17 cellular contexts compared by ENCODE assay signal in genomic region chr2:120828832-120829632, GRCh38.
DNase-seq lines count a peak whose midpoint lies in the region; ATAC-seq and TF ChIP-seq lines count a peak whose summit lies in the region.
"Had no signal": no experiment of that assay in that cellular context is flagged by ENCODE, and none has a peak within 500 bp of the region (broad histone marks: within the 10 kb centered on the region; RNA-seq: fewer than 3 reads in every experiment).

No MANE protein-coding gene starts in this region.

- no peak overlapping the region for H2AFZ ChIP-seq in mesenchymal stem cell (ENCODE audit: low read depth, low read length)

- no peak overlapping the region for H3K4me3 Mint-ChIP-seq in naive thymus-derived CD4-positive, alpha-beta T cell
- H3K4me3 Mint-ChIP-seq: CD4-positive, CD25-positive, alpha-beta regulatory T cell had no signal

- peak overlapping the region; percentile 61 for H4K8ac ChIP-seq in mesenchymal stem cell (ENCODE audit: low read length)

- H3K4me1 ChIP-seq in mesenchymal stem cell (ENCODE audit: control insufficient read depth, insufficient read depth, low read depth, low read length) = peaks cover 34% of the 10 kb centered on the region
- H3K4me1 ChIP-seq in sigmoid colon = peaks cover 0 to 53% (median 42%) of the 10 kb centered on the region in 4 donors
- no peaks in the 10 kb centered on the region for H3K4me1 ChIP-seq in naive thymus-derived CD4-positive, alpha-beta T cell (ENCODE audit: control insufficient read depth in 2 of 2, insufficient read depth in 2 of 2, low read length in 2 of 2)

- peak overlapping the region in 1 of 2 experiments; percentile 82 for H3K14ac ChIP-seq in mesenchymal stem cell (ENCODE audit: low read length in 2 of 2)

- no peak overlapping the region for H2BK5ac ChIP-seq in mesenchymal stem cell (ENCODE audit: low read depth, low read length, poor library complexity, severe bottlenecking)

- TF ChIP-seq POLR2A in sigmoid colon (IDR thresholded peaks at IDR 0.05) = no peak

- H4K91ac ChIP-seq in mesenchymal stem cell (ENCODE audit: low read length) = peak overlapping the region; percentile 6

- H3K36me3 Mint-ChIP-seq in naive thymus-derived CD4-positive, alpha-beta T cell = no peaks in the 10 kb centered on the region
- H3K36me3 Mint-ChIP-seq: CD4-positive, CD25-positive, alpha-beta regulatory T cell had no signal

- H3K9me3 ChIP-seq in SK-N-MC (ENCODE audit: low read depth, low read length) (no peaks in the 10 kb centered on the region), mesenchymal stem cell (ENCODE audit: control insufficient read depth, low read length) (no peaks in the 10 kb centered on the region), sigmoid colon (no peaks in the 10 kb centered on the region)
- H3K9me3 ChIP-seq in naive thymus-derived CD4-positive, alpha-beta T cell (ENCODE audit: control insufficient read depth in 2 of 3, low read length in 3 of 3) = no peaks in the 10 kb centered on the region
- H3K9me3 ChIP-seq: SJSA1 had no signal

- no peak overlapping the region for H3K4ac ChIP-seq in mesenchymal stem cell (ENCODE audit: low read depth in 1 of 2, low read length in 2 of 2)

- peak overlapping the region in 1 of 2 experiments; percentile 46 for H3K18ac ChIP-seq in mesenchymal stem cell (ENCODE audit: low read depth in 1 of 2, low read length in 2 of 2)

- peaks cover 0 to 1% (median 0%) of the 10 kb centered on the region in 7 donors for H3K4me1 Mint-ChIP-seq in naive thymus-derived CD4-positive, alpha-beta T cell
- H3K4me1 Mint-ChIP-seq: CD4-positive, CD25-positive, alpha-beta regulatory T cell had no signal

- no peaks in the 10 kb centered on the region for H3K27me3 Mint-ChIP-seq in naive thymus-derived CD4-positive, alpha-beta T cell
- H3K27me3 Mint-ChIP-seq: CD4-positive, CD25-positive, alpha-beta regulatory T cell had no signal

- no peak for TF ChIP-seq CTCF in sigmoid colon (IDR thresholded peaks at IDR 0.05)

- no peaks in the 10 kb centered on the region for H3K9me3 Mint-ChIP-seq in naive thymus-derived CD4-positive, alpha-beta T cell

- no peak overlapping the region for H2BK15ac ChIP-seq in mesenchymal stem cell (ENCODE audit: low read depth, poor library complexity, severe bottlenecking)

- intact Hi-C loops in sigmoid colon (cut with DNase I) = loop anchor here (5.0 to 10.0 kb wide), 3 partner anchors 38 to 1464 kb away; partner anchors contain the start of genes C2orf76 and DBI
- intact Hi-C loops in naive thymus-derived CD4-positive, alpha-beta T cell (cut with micrococcal nuclease) = no loop called here

- H3K4me3 ChIP-seq in SK-N-MC = peak overlapping the region; percentile 46; the same call in 1 of the 2 replicates
- no peak overlapping the region for H3K4me3 ChIP-seq in mesenchymal stem cell (ENCODE audit: insufficient read depth in 1 of 2, low read depth in 1 of 2, low read length in 2 of 2)
- H3K4me3 ChIP-seq in sigmoid colon = no peak overlapping the region
- no peak overlapping the region for H3K4me3 ChIP-seq in naive thymus-derived CD4-positive, alpha-beta T cell (ENCODE audit: low read length)
- H3K4me3 ChIP-seq: SJSA1 had no signal

- no peak overlapping the region for H3K9ac ChIP-seq in SK-N-MC (ENCODE audit: insufficient read length)
- no peak overlapping the region for H3K9ac ChIP-seq in mesenchymal stem cell (ENCODE audit: low read length)

- H3K4me2 ChIP-seq in mesenchymal stem cell (ENCODE audit: low read length, poor library complexity, severe bottlenecking) = no peak overlapping the region

- TF ChIP-seq EP300 in sigmoid colon (IDR thresholded peaks at IDR 0.05) = no peak

- CTCF ChIA-PET in HEK293T (lab: Yijun Ruan, JAX) = interaction anchor here (0.5 to 1.1 kb wide), 2 partner anchors 94 to 1325 kb away, joined by 3 read pairs; no protein-coding TSS in a partner anchor
- CTCF ChIA-PET in naive thymus-derived CD4-positive, alpha-beta T cell (lab: Charles Lee) = no interaction called here

- WGBS in mesenchymal stem cell = 97% methylated on average over 14 of the region's 14 CpGs
- 89 to 90% methylated on average over 14 of the region's 14 CpGs for WGBS in sigmoid colon, 2 donors

- H3K23ac ChIP-seq in mesenchymal stem cell (ENCODE audit: low read length in 2 of 2) = no peak overlapping the region

- H2BK12ac ChIP-seq in mesenchymal stem cell (ENCODE audit: low read length in 2 of 2) = no peak overlapping the region

- H3K27ac Mint-ChIP-seq in naive thymus-derived CD4-positive, alpha-beta T cell = no peak overlapping the region
- H3K27ac Mint-ChIP-seq: CD4-positive, CD25-positive, alpha-beta regulatory T cell had no signal

- ATAC-seq in naive thymus-derived CD4-positive, alpha-beta T cell = no peak
- ATAC-seq in HG03095 (IDR thresholded peaks at IDR 0.05; ENCODE audit: unreplicated experiment) (no peak), HG02642 (IDR thresholded peaks at IDR 0.05; ENCODE audit: poor library complexity, unreplicated experiment) (no peak)

- no peak overlapping the region for H2BK120ac ChIP-seq in mesenchymal stem cell (ENCODE audit: low read depth, low read length)

- H3K27me3 ChIP-seq in mesenchymal stem cell (ENCODE audit: control insufficient read depth in 1 of 2, insufficient read depth in 1 of 2, low read length in 2 of 2) = no peaks in the 10 kb centered on the region
- no peaks in the 10 kb centered on the region for H3K27me3 ChIP-seq in sigmoid colon
- no peaks in the 10 kb centered on the region for H3K27me3 ChIP-seq in naive thymus-derived CD4-positive, alpha-beta T cell (ENCODE audit: control insufficient read depth in 2 of 2, insufficient read depth in 2 of 2, low read length in 2 of 2)
- H3K27me3 ChIP-seq: SJSA1 had no signal

- H2AK5ac ChIP-seq in mesenchymal stem cell (ENCODE audit: low read length, severe bottlenecking) = no peak overlapping the region

- POLR2A ChIA-PET in HEK293T (lab: Yijun Ruan, JAX) = no interaction called here
- POLR2A ChIA-PET in naive thymus-derived CD4-positive, alpha-beta T cell (lab: Charles Lee) = no interaction called here

- no peak for DNase-seq in HEK293T (ENCODE audit: extremely low spot score)
- DNase-seq in SK-N-MC (ENCODE audit: low read depth, low spot score) = no peak
- no peak for DNase-seq in mesenchymal stem cell
- DNase-seq in sigmoid colon = peak; percentile 44
- no peak for DNase-seq in naive thymus-derived CD4-positive, alpha-beta T cell
- DNase-seq: ACHN; CD4-positive, CD25-positive, alpha-beta regulatory T cell; DMS79; GOT3; Karpas-422; NCI-H1930; NCI-H526; OCI-M1; RPMI8226 had no signal

- peaks cover 54% of the 10 kb centered on the region for H3K79me1 ChIP-seq in mesenchymal stem cell (replicated peaks; ENCODE audit: low read length, poor library complexity, severe bottlenecking)

- no peak overlapping the region; the same call in 1 of the 2 replicates for H3K27ac ChIP-seq in SK-N-MC
- H3K27ac ChIP-seq in mesenchymal stem cell (ENCODE audit: low read length, poor library complexity, severe bottlenecking) = no peak overlapping the region
- H3K27ac ChIP-seq in sigmoid colon = no peak overlapping the region
- no peak overlapping the region for H3K27ac ChIP-seq in naive thymus-derived CD4-positive, alpha-beta T cell (ENCODE audit: low read depth, low read length)
- H3K27ac ChIP-seq: SJSA1 had no signal

- no peaks in the 10 kb centered on the region for H3K36me3 ChIP-seq in SK-N-MC (ENCODE audit: insufficient read depth, low read length)
- peaks cover 0 to 28% of the 10 kb centered on the region in 2 experiments for H3K36me3 ChIP-seq in mesenchymal stem cell (ENCODE audit: control insufficient read depth in 1 of 2, insufficient read depth in 2 of 2, low read depth in 1 of 2, low read length in 2 of 2)
- no peaks in the 10 kb centered on the region for H3K36me3 ChIP-seq in sigmoid colon
- H3K36me3 ChIP-seq in naive thymus-derived CD4-positive, alpha-beta T cell (ENCODE audit: control insufficient read depth in 2 of 3, insufficient read depth in 3 of 3, low read length in 3 of 3) = no peaks in the 10 kb centered on the region

TF ChIP-seq in HEK293T, 16 proteins besides CTCF, POLR2A, EP300 and RAD21:
- TF ChIP-seq ZNF384 (IDR thresholded peaks at IDR 0.05) (no peak), PKNOX1 (IDR thresholded peaks at IDR 0.05) (peak; percentile 75)
